ENCODE assay signal across 8 cellular contexts in genomic region chr19:4399871-4400768, GRCh38. TPM values are rescaled to one million over a fixed set of nuclear protein-coding genes. Genes with fewer than 3 reads are reported as not detected.
DNase-seq lines count a peak whose midpoint lies in the region; ATAC-seq and TF ChIP-seq lines count a peak whose summit lies in the region.

A gene with protein sequence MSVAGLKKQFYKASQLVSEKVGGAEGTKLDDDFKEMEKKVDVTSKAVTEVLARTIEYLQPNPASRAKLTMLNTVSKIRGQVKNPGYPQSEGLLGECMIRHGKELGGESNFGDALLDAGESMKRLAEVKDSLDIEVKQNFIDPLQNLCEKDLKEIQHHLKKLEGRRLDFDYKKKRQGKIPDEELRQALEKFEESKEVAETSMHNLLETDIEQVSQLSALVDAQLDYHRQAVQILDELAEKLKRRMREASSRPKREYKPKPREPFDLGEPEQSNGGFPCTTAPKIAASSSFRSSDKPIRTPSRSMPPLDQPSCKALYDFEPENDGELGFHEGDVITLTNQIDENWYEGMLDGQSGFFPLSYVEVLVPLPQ (minus strand): TSS chr19:4400547. CDS start chr19:4400368, 179 bp downstream.

- peak; percentile 67 for DNase-seq in HFF-Myc (ENCODE audit: extremely low read depth, low read depth)
- peak; percentile 89 for DNase-seq in MV-4-11 (lab: John Stamatoyannopoulos, UW)
- peak; percentile 88 for DNase-seq in SK-N-DZ (ENCODE audit: low spot score)
- DNase-seq in activated naive CD4-positive, alpha-beta T cell treated with anti-CD3 and anti-CD28 coated beads for 36 hours = peak; percentile 94
- DNase-seq in globus pallidus (ENCODE audit: low spot score) = peak; percentile 92
- DNase-seq in omental fat pad (ENCODE audit: low spot score) = peak; percentile 83

- H3K4me3 ChIP-seq in GM08714 (ENCODE audit: low read length) (peak within 1 kb of the TSS; percentile 95), HFF-Myc (replicated peaks; ENCODE audit: low read depth, low read length) (peak within 1 kb of the TSS; percentile 80)

- no peaks in the 10 kb centered on the region for H3K9me3 Mint-ChIP-seq in activated naive CD4-positive, alpha-beta T cell treated with anti-CD3 and anti-CD28 coated beads for 36 hours

- peak within 1 kb of the TSS; percentile 65 for H3K27ac ChIP-seq in temporal lobe (ENCODE audit: low read depth, low read length)

- peak; percentile 88 for ATAC-seq in omental fat pad (ENCODE audit: low FRiP score)

- H3K36me3 Mint-ChIP-seq in activated naive CD4-positive, alpha-beta T cell treated with anti-CD3 and anti-CD28 coated beads for 36 hours (ENCODE audit: low read depth) = peaks cover 30% of the 10 kb centered on the region

- CTCF ChIA-PET in activated naive CD4-positive, alpha-beta T cell treated with anti-CD3 and anti-CD28 coated beads for 36 hours (lab: Charles Lee) = interaction anchor here (0.6 to 2.1 kb wide), 13 partner anchors 16 to 136 kb away, joined by 3 to 10 read pairs (median 5); partner anchors contain the start of genes HDGFL2, MPND and STAP2

- peak within 1 kb of the TSS; percentile 93 for H3K27ac Mint-ChIP-seq in activated naive CD4-positive, alpha-beta T cell treated with anti-CD3 and anti-CD28 coated beads for 36 hours

- peaks cover 75% of the 10 kb centered on the region for H3K4me1 Mint-ChIP-seq in activated naive CD4-positive, alpha-beta T cell treated with anti-CD3 and anti-CD28 coated beads for 36 hours (ENCODE audit: low read depth)

- H3K27me3 Mint-ChIP-seq in activated naive CD4-positive, alpha-beta T cell treated with anti-CD3 and anti-CD28 coated beads for 36 hours (ENCODE audit: low read depth) = no peaks in the 10 kb centered on the region

- intact Hi-C loops in activated naive CD4-positive, alpha-beta T cell treated with anti-CD3 and anti-CD28 coated beads for 36 hours (cut with micrococcal nuclease) = loop anchor here (1.0 to 5.0 kb wide), 8 partner anchors 21 to 638 kb away; partner anchors contain the start of genes APBA3, FEM1A, MPND and MRPL54

- peak; percentile 90 for TF ChIP-seq CTCF in HFF-Myc (IDR thresholded peaks at IDR 0.05; ENCODE audit: low read depth, low read length, missing control alignments)
- TF ChIP-seq CTCF in omental fat pad (IDR thresholded peaks at IDR 0.05) = peak in 2 of 3 donors; percentile 89 to 99

- peak within 1 kb of the TSS; percentile 94 for H3K4me3 Mint-ChIP-seq in activated naive CD4-positive, alpha-beta T cell treated with anti-CD3 and anti-CD28 coated beads for 36 hours

RNA-seq across cellular contexts. Expression of the gene that starts here (rescaled TPM):
- 47.0 and 62.2 TPM in 2 replicates for polyA plus RNA-seq in SK-N-DZ (2014; cell fraction: cytosol; rRNA removed)
- polyA plus RNA-seq in SK-N-DZ (2014; cell fraction: nucleus; rRNA removed) = 41.5 and 42.2 TPM in 2 replicates
- total RNA-seq in activated naive CD4-positive, alpha-beta T cell treated with anti-CD3 and anti-CD28 coated beads for 36 hours = 10 to 100 TPM; 31.7 to 32.1 TPM
- total RNA-seq in omental fat pad (10 to 100 TPM; 38.0 to 54.9 (median 48.2) TPM), temporal lobe (25.8 TPM)

Comparison
In these comparisons a context has a peak if more than half of its experiments do, and no peak if none do; other contexts are left out.
1. Peak in every context shown above with its lines: DNase-seq, ATAC-seq, H3K4me3 ChIP-seq and H3K27ac ChIP-seq.